Comparison of ENCODE assay signal across 30 cellular contexts in the genomic region with DNA sequence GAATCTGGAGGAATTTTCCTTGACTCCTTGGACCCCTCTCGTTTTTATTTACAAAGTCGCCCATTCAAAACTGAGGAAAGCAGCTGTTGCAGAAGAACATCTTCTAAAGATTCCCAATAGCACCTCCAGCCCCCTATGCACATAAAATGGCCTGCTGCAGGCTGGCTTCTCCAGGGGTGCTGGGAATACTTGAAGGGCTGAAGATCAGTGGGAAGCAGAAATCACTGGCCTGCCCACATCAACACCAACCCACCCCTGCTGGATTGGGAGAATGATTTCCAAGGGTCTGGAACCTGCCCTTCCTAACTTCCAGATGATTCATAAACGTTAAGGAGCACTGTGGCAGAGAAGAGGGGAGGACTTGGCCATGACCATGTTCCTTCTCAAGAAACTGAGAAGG. TPM values are rescaled to one million over a fixed set of nuclear protein-coding genes. Genes with fewer than 3 reads are reported as not detected.
"Had no signal": no experiment of that assay in that cellular context is flagged by ENCODE, and none has a peak within 500 bp of the region (broad histone marks: within the 10 kb centered on the region; RNA-seq: fewer than 3 reads in every experiment).

No MANE protein-coding gene starts in this region.

- H3K9me3 Mint-ChIP-seq: activated B cell treated with CpG ODN at 0.5 μM for 24 hours; activated CD8-positive, alpha-beta T cell treated with anti-CD3 and anti-CD28 coated beads for 36 hours; activated naive CD4-positive, alpha-beta T cell treated with anti-CD3 and anti-CD28 coated beads for 36 hours; activated naive CD4-positive, alpha-beta T cell treated with anti-CD3 and anti-CD28 coated beads, Interleukin-2, amount 50 U/mL, for 72 hours; T-cell had no signal

- ATAC-seq: activated CD8-positive, alpha-beta T cell treated with anti-CD3 and anti-CD28 coated beads for 36 hours; activated naive CD4-positive, alpha-beta T cell treated with anti-CD3 and anti-CD28 coated beads, Interleukin-2, amount 50 U/mL, for 72 hours; body of pancreas; PC-3; Right ventricle myocardium inferior; SK-N-SH treated with all-trans-retinoic acid at 6 μM for 48 hours; T-cell had no signal

- H3K4me3 Mint-ChIP-seq: activated B cell treated with CpG ODN at 0.5 μM for 24 hours had no signal

- DNase-seq: activated B cell treated with CpG ODN at 0.5 μM for 24 hours; activated CD4-positive, alpha-beta T cell treated with anti-CD3 and anti-CD28 coated beads for 4 hours; activated CD4-positive, alpha-beta T cell treated with anti-CD3 and anti-CD28 coated beads, Interleukin-2, amount 50 U/mL, for 4 hours; activated CD4-positive, CD25-positive, alpha-beta regulatory T cell treated with anti-CD3 and anti-CD28 coated beads, Interleukin-2, amount 50 U/mL, for 72 hours; activated CD8-positive, alpha-beta T cell treated with anti-CD3 and anti-CD28 coated beads for 36 hours; activated gamma-delta T cell treated with Interleukin-2 at 50 U/mL for 16 hours; activated naive CD4-positive, alpha-beta T cell treated with anti-CD3 and anti-CD28 coated beads for 36 hours; activated T-cell treated with anti-CD3 and anti-CD28 coated beads, Interleukin-2, amount 50 U/mL, for 1 hour; adrenal gland; body of pancreas; Karpas-422; MG63; NCI-H1048; NCI-H1105 treated with DMSO at 0.1 percent for 48 hours; NCI-H1436; NCI-H1694 treated with DMSO at 0.1 percent for 48 hours; NCI-H2029; NCI-H345; NCI-H524 treated with DMSO at 0.1 percent for 48 hours; PC-3; SIG-M5; T-cell; T-helper 2 cell; T-helper 9 cell had no signal

- H3K36me3 Mint-ChIP-seq: T-cell had no signal

- H3K27ac Mint-ChIP-seq: activated B cell treated with CpG ODN at 0.5 μM for 24 hours; activated CD8-positive, alpha-beta T cell treated with anti-CD3 and anti-CD28 coated beads for 36 hours; activated naive CD4-positive, alpha-beta T cell treated with anti-CD3 and anti-CD28 coated beads for 36 hours; activated naive CD4-positive, alpha-beta T cell treated with anti-CD3 and anti-CD28 coated beads, Interleukin-2, amount 50 U/mL, for 72 hours had no signal

RNA-seq across cellular contexts. Expression of a gene that starts 3.0 kb away (rescaled TPM):
- total RNA-seq: activated B cell treated with CpG ODN at 0.5 μM for 24 hours; activated CD8-positive, alpha-beta memory T cell treated with anti-CD3 and anti-CD28 coated beads for 36 hours; body of pancreas; breast epithelium; cardiac septum; PC-3; Right ventricle myocardium inferior had no signal
